14 cellular contexts compared by ENCODE assay signal in the genomic region with DNA sequence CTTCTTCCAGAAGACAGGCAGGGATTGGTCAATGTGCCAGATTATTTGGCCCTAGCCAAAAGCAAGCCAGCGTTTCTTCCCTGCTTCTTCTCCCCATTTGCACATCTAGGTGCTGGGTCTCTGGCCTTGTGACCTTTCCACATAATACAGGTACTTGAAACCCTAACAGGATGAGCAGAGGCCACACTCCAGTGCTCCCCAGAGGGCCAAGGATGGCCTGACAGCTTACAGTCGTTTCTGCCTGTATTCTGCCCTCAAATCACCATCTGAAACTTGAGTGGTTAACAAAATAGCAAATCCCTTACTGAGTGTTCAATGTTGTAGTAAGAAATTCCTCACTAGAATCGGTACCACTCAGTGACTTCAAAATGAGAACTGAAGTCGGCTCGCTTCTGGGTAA. TPM values are rescaled to one million over a fixed set of nuclear protein-coding genes. Genes with fewer than 3 reads are reported as not detected.
DNase-seq lines count a peak whose midpoint lies in the region; ATAC-seq and TF ChIP-seq lines count a peak whose summit lies in the region.
"Had no signal": no experiment of that assay in that cellular context is flagged by ENCODE, and none has a peak within 500 bp of the region (broad histone marks: within the 10 kb centered on the region; RNA-seq: fewer than 3 reads in every experiment).

No MANE protein-coding gene starts in this region.

- H3K36me3 Mint-ChIP-seq in stimulated activated naive B cell treated with anti-CD40 and anti-IgM and Interleukin-4, amounts not matched to agents 10 μg/mL and 1 μg/mL and 100 μg/mL, for 72 hours, result peaks cover 41 to 49% of the 10 kb centered on the region in 2 donors

- CTCF ChIA-PET in PC-9 (lab: Charles Lee), result no interaction called here

- peak overlapping the region; percentile 70 for H3K27ac ChIP-seq in cardiac muscle cell
- 0 out of 2 replicates have a peak overlapping the region, but pooled peaks have one; percentile 4 for H3K27ac ChIP-seq in PC-9
- no peak overlapping the region for H3K27ac ChIP-seq in osteoblast (ENCODE audit: low read depth, low read length)

- POLR2A ChIA-PET in PC-9 (lab: Charles Lee; ENCODE audit: unreplicated experiment), result no interaction called here

- H3K9me3 ChIP-seq in cardiac muscle cell (ENCODE audit: low read depth) (no peaks in the 10 kb centered on the region), PC-9 (ENCODE audit: insufficient read depth, low read depth) (no peaks in the 10 kb centered on the region), osteoblast (ENCODE audit: low read depth, low read length) (no peaks in the 10 kb centered on the region)

- H3K4me3 ChIP-seq in cardiac muscle cell, result no peak overlapping the region
- H3K4me3 ChIP-seq in PC-9, result no peak overlapping the region
- no peak overlapping the region for H3K4me3 ChIP-seq in osteoblast (ENCODE audit: insufficient read depth, low read length)

- no peak for ATAC-seq in left cardiac atrium
- ATAC-seq in GM21786 (IDR thresholded peaks at IDR 0.05; ENCODE audit: unreplicated experiment), result peak; percentile 85
- peak; percentile 61 to 66 for ATAC-seq in stimulated activated naive B cell treated with anti-CD40 and anti-IgM and Interleukin-4, amounts not matched to agents 10 μg/mL and 1 μg/mL and 100 μg/mL, for 72 hours (replicated peaks)
- no peak for ATAC-seq in GM18505 (IDR thresholded peaks at IDR 0.05; ENCODE audit: unreplicated experiment)
- ATAC-seq: SK-N-SH treated with all-trans-retinoic acid at 6 μM for 48 hours had no signal

- peaks cover 39% of the 10 kb centered on the region; the same call in 1 of the 2 replicates for H3F3A ChIP-seq in PC-9 (ENCODE audit: insufficient read depth, low read depth)

- H3K79me2 ChIP-seq in PC-9 (ENCODE audit: low read depth), result no peaks in the 10 kb centered on the region
- peaks cover 10% of the 10 kb centered on the region for H3K79me2 ChIP-seq in osteoblast (ENCODE audit: insufficient read depth, low read length)

- intact Hi-C loops in left cardiac atrium (cut with DNase I), result no loop called here
- intact Hi-C loops in PC-9 (cut with micrococcal nuclease; ENCODE audit: unreplicated experiment), result no loop called here

- no peak for TF ChIP-seq POLR2A in GM18505 (IDR thresholded peaks at IDR 0.05; ENCODE audit: borderline replicate concordance, extremely low read depth, insufficient read depth, insufficient read length)

- H2AFZ ChIP-seq in PC-9 (no peak overlapping the region), osteoblast (ENCODE audit: low read length) (no peak overlapping the region)

- H3K4me3 Mint-ChIP-seq in stimulated activated naive B cell treated with anti-CD40 and anti-IgM and Interleukin-4, amounts not matched to agents 10 μg/mL and 1 μg/mL and 100 μg/mL, for 72 hours, result no peak overlapping the region
- H3K4me3 Mint-ChIP-seq: dendritic cell treated with granulocyte-macrophage colony-stimulating factor and Interleukin-4, amounts not matched to agents 40 ng/mL and 50 ng/mL, for 4 days had no signal

- DNase-seq in cardiac muscle cell (ENCODE audit: low read depth in 1 of 2, low spot score in 1 of 2), result no peak
- no peak for DNase-seq in left cardiac atrium
- no peak for DNase-seq in PC-9
- DNase-seq in stimulated activated naive B cell treated with anti-CD40 and anti-IgM and Interleukin-4, amounts not matched to agents 10 μg/mL and 1 μg/mL and 100 μg/mL, for 72 hours, result no peak
- no peak for DNase-seq in NCI-H146 (lab: John Stamatoyannopoulos, UW)
- DNase-seq in osteoblast (ENCODE audit: insufficient read length, low spot score, missing footprints), result no peak
- DNase-seq: activated CD4-positive, CD25-positive, alpha-beta regulatory T cell; anterior cingulate cortex; mesendoderm; OCI-M1 had no signal

- H3K27ac Mint-ChIP-seq in stimulated activated naive B cell treated with anti-CD40 and anti-IgM and Interleukin-4, amounts not matched to agents 10 μg/mL and 1 μg/mL and 100 μg/mL, for 72 hours, result peak overlapping the region; percentile 78
- H3K27ac Mint-ChIP-seq: dendritic cell treated with granulocyte-macrophage colony-stimulating factor and Interleukin-4, amounts not matched to agents 40 ng/mL and 50 ng/mL, for 4 days had no signal

- H3K36me3 ChIP-seq in cardiac muscle cell (peaks cover 75% of the 10 kb centered on the region), PC-9 (ENCODE audit: low read depth) (peaks cover 58% of the 10 kb centered on the region), osteoblast (ENCODE audit: insufficient read depth, low read length) (peaks cover 85% of the 10 kb centered on the region)

- no peaks in the 10 kb centered on the region for H3K9me2 ChIP-seq in PC-9 (ENCODE audit: insufficient read depth)

- peaks cover 9 to 16% of the 10 kb centered on the region in 2 donors for H3K4me1 Mint-ChIP-seq in stimulated activated naive B cell treated with anti-CD40 and anti-IgM and Interleukin-4, amounts not matched to agents 10 μg/mL and 1 μg/mL and 100 μg/mL, for 72 hours

- H3K9me3 Mint-ChIP-seq in stimulated activated naive B cell treated with anti-CD40 and anti-IgM and Interleukin-4, amounts not matched to agents 10 μg/mL and 1 μg/mL and 100 μg/mL, for 72 hours, result no peaks in the 10 kb centered on the region
- H3K9me3 Mint-ChIP-seq: dendritic cell treated with granulocyte-macrophage colony-stimulating factor and Interleukin-4, amounts not matched to agents 40 ng/mL and 50 ng/mL, for 4 days had no signal

- no peak for TF ChIP-seq CTCF in cardiac muscle cell (IDR thresholded peaks at IDR 0.05; ENCODE audit: low read depth, low read length)
- TF ChIP-seq CTCF in PC-9 (conservative IDR thresholded peaks at IDR 0.05), result no peak
- no peak for TF ChIP-seq CTCF in osteoblast (IDR thresholded peaks at IDR 0.05; ENCODE audit: extremely low read depth, low read depth, low read length)

- H3K4me1 ChIP-seq in cardiac muscle cell (ENCODE audit: low read depth), result peaks cover 12% of the 10 kb centered on the region
- H3K4me1 ChIP-seq in PC-9 (replicated peaks; ENCODE audit: insufficient read depth), result no peaks in the 10 kb centered on the region
- H3K4me1 ChIP-seq in osteoblast (ENCODE audit: insufficient read depth, low read length), result peaks cover 7% of the 10 kb centered on the region

- H3K4me2 ChIP-seq in PC-9 (no peak overlapping the region), osteoblast (ENCODE audit: insufficient read depth, low read length) (no peak overlapping the region)

- H4K20me1 ChIP-seq in PC-9 (ENCODE audit: insufficient read depth), result peaks cover 24% of the 10 kb centered on the region
- peaks cover 17% of the 10 kb centered on the region for H4K20me1 ChIP-seq in osteoblast (ENCODE audit: insufficient read depth, low read length)

- H3K27me3 ChIP-seq in cardiac muscle cell (no peaks in the 10 kb centered on the region), PC-9 (ENCODE audit: insufficient read depth, low read depth) (no peaks in the 10 kb centered on the region), osteoblast (ENCODE audit: insufficient read depth, low read length) (no peaks in the 10 kb centered on the region)

- BruUV-seq in PC-9 (replicated peaks; lab: Mats Ljungman, UMichigan), result no TSS peak

- no peaks in the 10 kb centered on the region for H3K27me3 Mint-ChIP-seq in stimulated activated naive B cell treated with anti-CD40 and anti-IgM and Interleukin-4, amounts not matched to agents 10 μg/mL and 1 μg/mL and 100 μg/mL, for 72 hours
- H3K27me3 Mint-ChIP-seq: dendritic cell treated with granulocyte-macrophage colony-stimulating factor and Interleukin-4, amounts not matched to agents 40 ng/mL and 50 ng/mL, for 4 days had no signal

RNA-seq across cellular contexts. Expression of a gene that starts 29.1 kb away (rescaled TPM):
- 49.9 and 51.5 TPM in 2 replicates for total RNA-seq in cardiac muscle cell
- 44.7 and 52.4 TPM in 2 replicates for polyA plus RNA-seq in cardiac muscle cell
- total RNA-seq in left cardiac atrium, result 10 to 100 TPM; 23.9 to 31.7 TPM
- 25.0 and 30.9 TPM in 2 replicates for total RNA-seq in PC-9 (2021)
- 36.8 and 40.9 TPM in 2 replicates for total RNA-seq in osteoblast

RNA-seq across cellular contexts. Expression of a gene that starts 40.7 kb away (rescaled TPM):
- total RNA-seq in cardiac muscle cell, result not detected in 2 replicates
- 0.31 TPM in 1 of 2 replicates, not detected in the other for polyA plus RNA-seq in cardiac muscle cell
- total RNA-seq in left cardiac atrium, result not detected
- total RNA-seq in PC-9 (2021), result 6.2 and 6.3 TPM in 2 replicates
- total RNA-seq in osteoblast, result not detected in 2 replicates

Comparison
In these comparisons a context has a peak if more than half of its experiments do, and no peak if none do; other contexts are left out.
1. ATAC-seq: peak in GM21786 (single experiment) and stimulated activated naive B cell treated with anti-CD40 and anti-IgM and Interleukin-4, amounts not matched to agents 10 μg/mL and 1 μg/mL and 100 μg/mL, for 72 hours (2 of 2); none in left cardiac atrium (0 of 2) and GM18505 (single experiment).